21 cellular contexts compared by ENCODE assay signal in genomic region chr9:121670447-121670846, GRCh38. TPM values are rescaled to one million over a fixed set of nuclear protein-coding genes. Genes with fewer than 3 reads are reported as not detected.
A peak's percentile ranks its signal among the peaks of the same experiment; 100 is the strongest.
DNase-seq lines count a peak whose midpoint lies in the region; ATAC-seq and TF ChIP-seq lines count a peak whose summit lies in the region.
"Had no signal": no experiment of that assay in that cellular context is flagged by ENCODE, and none has a peak within 500 bp of the region (broad histone marks: within the 10 kb centered on the region; RNA-seq: fewer than 3 reads in every experiment).

No MANE protein-coding gene starts in this region.

- ATAC-seq in GM18519 (IDR thresholded peaks at IDR 0.05; ENCODE audit: low FRiP score, unreplicated experiment): no peak
- ATAC-seq: activated CD4-positive, CD25-positive, alpha-beta regulatory T cell treated with anti-CD3 and anti-CD28 coated beads, Interleukin-2, amount 50 U/mL, for 24 hours; HCT116; left lung; natural killer cell; stimulated activated effector memory CD8-positive, alpha-beta T cell treated with anti-CD3 and anti-CD28 coated beads, Interleukin-12 subunit alpha, Interleukin-12 subunit beta, amount 100 ng/mL, for 72 hours had no signal

- no peak overlapping the region for H4K12ac ChIP-seq in trophoblast cell (ENCODE audit: low read depth, low read length)

- no peak for TF ChIP-seq POLR2A in breast epithelium (IDR thresholded peaks at IDR 0.05)

- H3K36me3 Mint-ChIP-seq in MCF 10A (ENCODE audit: insufficient read depth, unreplicated experiment) (no peaks in the 10 kb centered on the region), mesothelial cell of epicardium (peaks cover 21% of the 10 kb centered on the region)
- H3K36me3 Mint-ChIP-seq: natural killer cell; stimulated activated effector memory CD8-positive, alpha-beta T cell treated with anti-CD3 and anti-CD28 coated beads, Interleukin-12 subunit alpha, Interleukin-12 subunit beta, amount 100 ng/mL, for 72 hours had no signal

- H3K4me1 Mint-ChIP-seq in MCF 10A (ENCODE audit: insufficient read depth, unreplicated experiment) (peaks cover 6% of the 10 kb centered on the region), mesothelial cell of epicardium (peaks cover 7% of the 10 kb centered on the region)
- H3K4me1 Mint-ChIP-seq: natural killer cell; stimulated activated effector memory CD8-positive, alpha-beta T cell treated with anti-CD3 and anti-CD28 coated beads, Interleukin-12 subunit alpha, Interleukin-12 subunit beta, amount 100 ng/mL, for 72 hours had no signal

- no peak overlapping the region for H3K14ac ChIP-seq in trophoblast cell (ENCODE audit: low read length)

- H2BK5ac ChIP-seq in trophoblast cell (ENCODE audit: low read depth, low read length, poor library complexity): no peak overlapping the region

- H3K27ac Mint-ChIP-seq in MCF 10A (ENCODE audit: low read depth, unreplicated experiment) (no peak overlapping the region), mesothelial cell of epicardium (no peak overlapping the region)
- H3K27ac Mint-ChIP-seq: CD4-positive, alpha-beta T cell; natural killer cell; stimulated activated effector memory CD8-positive, alpha-beta T cell treated with anti-CD3 and anti-CD28 coated beads, Interleukin-12 subunit alpha, Interleukin-12 subunit beta, amount 100 ng/mL, for 72 hours; T-helper 1 cell treated with Interleukin-12 subunit alpha and Interleukin-12 subunit beta and Interleukin-4 antibody, amounts not matched to agents 30 μg/mL and 1 μg/mL, for 36 hours had no signal

- H3K18ac ChIP-seq in trophoblast cell (ENCODE audit: low read length): no peak overlapping the region

- H4K8ac ChIP-seq in trophoblast cell (ENCODE audit: low read depth, low read length): no peak overlapping the region

- H3K27me3 Mint-ChIP-seq in MCF 10A (ENCODE audit: insufficient read depth, unreplicated experiment): peaks cover 11% of the 10 kb centered on the region
- no peaks in the 10 kb centered on the region for H3K27me3 Mint-ChIP-seq in mesothelial cell of epicardium (ENCODE audit: low read depth)

- intact Hi-C loops in MCF 10A (cut with micrococcal nuclease): no loop called here
- intact Hi-C loops in breast epithelium (cut with DNase I; ENCODE audit: low total_unique reads): no loop called here

- no peak overlapping the region for H4K91ac ChIP-seq in trophoblast cell (ENCODE audit: low read depth, low read length)

- BruUV-seq in MCF 10A (replicated peaks; lab: Mats Ljungman, UMichigan): no TSS peak

- H3K9me3 ChIP-seq in breast epithelium: no peaks in the 10 kb centered on the region
- H3K9me3 ChIP-seq in trophoblast cell (ENCODE audit: insufficient read depth, low read depth, low read length): no peaks in the 10 kb centered on the region
- H3K9me3 ChIP-seq: left lung had no signal

- H3K4ac ChIP-seq in trophoblast cell (ENCODE audit: low read depth, low read length): no peak overlapping the region

- TF ChIP-seq CTCF in MCF 10A (IDR thresholded peaks at IDR 0.05; ENCODE audit: unreplicated experiment) (no peak), breast epithelium (IDR thresholded peaks at IDR 0.05) (no peak), fibroblast of villous mesenchyme (IDR thresholded peaks at IDR 0.05; ENCODE audit: insufficient read depth, low read depth, low read length) (no peak), mesothelial cell of epicardium (IDR thresholded peaks at IDR 0.05; ENCODE audit: unreplicated experiment) (no peak)

- H3K9me3 Mint-ChIP-seq in MCF 10A (ENCODE audit: unreplicated experiment) (no peaks in the 10 kb centered on the region), mesothelial cell of epicardium (peaks cover 5% of the 10 kb centered on the region)
- H3K9me3 Mint-ChIP-seq: CD4-positive, alpha-beta T cell; natural killer cell; stimulated activated effector memory CD8-positive, alpha-beta T cell treated with anti-CD3 and anti-CD28 coated beads, Interleukin-12 subunit alpha, Interleukin-12 subunit beta, amount 100 ng/mL, for 72 hours; T-helper 1 cell treated with Interleukin-12 subunit alpha and Interleukin-12 subunit beta and Interleukin-4 antibody, amounts not matched to agents 30 μg/mL and 1 μg/mL, for 36 hours had no signal

- no peak overlapping the region for H3K23ac ChIP-seq in trophoblast cell (ENCODE audit: low read length)

- no peaks in the 10 kb centered on the region for H3K4me1 ChIP-seq in breast epithelium
- peaks cover 13 to 18% of the 10 kb centered on the region in 2 experiments for H3K4me1 ChIP-seq in trophoblast cell (ENCODE audit: control insufficient read depth in 1 of 2, insufficient read depth in 2 of 2, low read length in 2 of 2)
- H3K4me1 ChIP-seq: left lung had no signal

- POLR2A ChIA-PET in MCF 10A (lab: Yijun Ruan, JAX): interaction anchor here (0.6 kb wide), 1 partner anchor 208 kb away, joined by 3 read pairs; no protein-coding TSS in a partner anchor

- no peak overlapping the region for H3K9ac ChIP-seq in trophoblast cell (ENCODE audit: low read length)

- DNase-seq in MCF 10A (ENCODE audit: unreplicated experiment) (peak; percentile 48), breast epithelium (ENCODE audit: low spot score in 2 of 2) (no peak), fibroblast of villous mesenchyme (ENCODE audit: low read depth) (peak; percentile 27), trophoblast cell (peak; percentile 81 to 90), mesothelial cell of epicardium (ENCODE audit: low spot score in 2 of 2, unreplicated experiment in 2 of 2) (no peak), RPMI8226 (no peak)
- DNase-seq in activated CD4-positive, alpha-beta T cell treated with anti-CD3 and anti-CD28 coated beads, Interleukin-2, amount 50 U/mL, for 48 hours: no peak
- DNase-seq: activated CD8-positive, alpha-beta memory T cell treated with anti-CD3 and anti-CD28 coated beads, Interleukin-2, amount 50 U/mL, for 48 hours; activated naive CD4-positive, alpha-beta T cell treated with anti-CD3 and anti-CD28 coated beads, Interleukin-2, amount 50 U/mL, for 16 hours; CD4-positive, alpha-beta T cell; cerebellar nuclear complex; DND-41; hippocampal formation; left lung; natural killer cell had no signal

- H3K4me2 ChIP-seq in trophoblast cell (ENCODE audit: low read length): no peak overlapping the region

- WGBS in trophoblast cell (ENCODE audit: extremely low coverage, insufficient coverage, insufficient read length): no CpG with 5 or more reads among the region's 5 CpGs

- peaks cover under 1% of the 10 kb centered on the region for H3K79me1 ChIP-seq in trophoblast cell (ENCODE audit: low read length)

- H3K27ac ChIP-seq in breast epithelium: no peak overlapping the region
- H3K27ac ChIP-seq in trophoblast cell (ENCODE audit: low read depth, low read length): no peak overlapping the region
- H3K27ac ChIP-seq: 22Rv1, left lung had no signal

- CTCF ChIA-PET in MCF 10A (lab: Yijun Ruan, JAX): no interaction called here

- H3K27me3 ChIP-seq in breast epithelium: no peaks in the 10 kb centered on the region
- no peaks in the 10 kb centered on the region for H3K27me3 ChIP-seq in trophoblast cell (ENCODE audit: insufficient read depth, low read length)
- H3K27me3 ChIP-seq: left lung had no signal

- no peak overlapping the region for H2AFZ ChIP-seq in trophoblast cell (ENCODE audit: insufficient read depth, low read length, poor library complexity)

- H3K4me3 ChIP-seq in breast epithelium (no peak overlapping the region), fibroblast of villous mesenchyme (ENCODE audit: low read depth, low read length) (no peak overlapping the region), trophoblast cell (ENCODE audit: low read depth, low read length) (no peak overlapping the region)
- H3K4me3 ChIP-seq: left lung had no signal

- H3K4me3 Mint-ChIP-seq in MCF 10A (ENCODE audit: unreplicated experiment): no peak overlapping the region
- no peak overlapping the region for H3K4me3 Mint-ChIP-seq in mesothelial cell of epicardium
- H3K4me3 Mint-ChIP-seq: CD4-positive, alpha-beta T cell; natural killer cell; stimulated activated effector memory CD8-positive, alpha-beta T cell treated with anti-CD3 and anti-CD28 coated beads, Interleukin-12 subunit alpha, Interleukin-12 subunit beta, amount 100 ng/mL, for 72 hours; T-helper 1 cell treated with Interleukin-12 subunit alpha and Interleukin-12 subunit beta and Interleukin-4 antibody, amounts not matched to agents 30 μg/mL and 1 μg/mL, for 36 hours had no signal

- H2AK5ac ChIP-seq in trophoblast cell (ENCODE audit: low read length): no peak overlapping the region

- no peaks in the 10 kb centered on the region for H3K79me2 ChIP-seq in trophoblast cell (ENCODE audit: control insufficient read depth, insufficient read depth, low read length, poor library complexity)

- no peak overlapping the region for H2BK120ac ChIP-seq in trophoblast cell (ENCODE audit: insufficient read depth, low read length, poor library complexity)

- H3K36me3 ChIP-seq in breast epithelium (no peaks in the 10 kb centered on the region), trophoblast cell (ENCODE audit: control insufficient read depth in 1 of 2, insufficient read depth in 2 of 2, low read length in 2 of 2) (peaks cover 4 to 7% of the 10 kb centered on the region in 2 experiments)
- H3K36me3 ChIP-seq: left lung had no signal

- H2BK12ac ChIP-seq in trophoblast cell (ENCODE audit: low read length): no peak overlapping the region

RNA-seq across cellular contexts. Expression of gene DAB2IP, which starts 19.0 kb away (rescaled TPM):
- total RNA-seq in MCF 10A (2022) (15.5 and 17.0 TPM in 2 replicates), breast epithelium (10 to 100 TPM; 16.0 to 56.0 (median 55.8) TPM), fibroblast of villous mesenchyme (36.4 and 47.9 TPM in 2 replicates), mesothelial cell of epicardium (71.1 to 76.5 TPM (median 75.7 TPM) in 3 replicates)
- polyA plus RNA-seq in trophoblast cell (2013): 22.7 and 24.2 TPM in 2 replicates

Comparison
In these comparisons a context has a peak if more than half of its experiments do, and no peak if none do; other contexts are left out.
1. DNase-seq: peak in MCF 10A (single experiment), fibroblast of villous mesenchyme (single experiment) and trophoblast cell (2 of 2); none in breast epithelium (0 of 2), mesothelial cell of epicardium (0 of 2), RPMI8226 (single experiment) and activated CD4-positive, alpha-beta T cell treated with anti-CD3 and anti-CD28 coated beads, Interleukin-2, amount 50 U/mL, for 48 hours (0 of 2).